Comparison of ENCODE assay signal across 23 cellular contexts in genomic region chr6:168785720-168786511, GRCh38.
DNase-seq lines count a peak whose midpoint lies in the region; ATAC-seq, FAIRE-seq and TF ChIP-seq lines count a peak whose summit lies in the region.
"Had no signal": no experiment of that assay in that cellular context is flagged by ENCODE, and none has a peak within 500 bp of the region (broad histone marks: within the 10 kb centered on the region; RNA-seq: fewer than 3 reads in every experiment).

No MANE protein-coding gene starts in this region.

- no peak for TF ChIP-seq CTCF in GM23338 (conservative IDR thresholded peaks at IDR 0.05; ENCODE audit: low read depth in 2 of 2)
- TF ChIP-seq CTCF in H9 (conservative IDR thresholded peaks at IDR 0.05): no peak
- TF ChIP-seq CTCF in bronchial epithelial cell (IDR thresholded peaks at IDR 0.05; ENCODE audit: insufficient read depth, low read length, severe bottlenecking): no peak
- TF ChIP-seq CTCF in progenitor cell of endocrine pancreas (IDR thresholded peaks at IDR 0.05; ENCODE audit: unreplicated experiment): no peak

- H3K36me3 Mint-ChIP-seq in GM23338 (ENCODE audit: low read depth): no peaks in the 10 kb centered on the region
- no peaks in the 10 kb centered on the region for H3K36me3 Mint-ChIP-seq in H9 (ENCODE audit: insufficient read depth in 1 of 3, low read depth in 3 of 3)
- no peaks in the 10 kb centered on the region for H3K36me3 Mint-ChIP-seq in progenitor cell of endocrine pancreas (ENCODE audit: insufficient read depth)
- no peaks in the 10 kb centered on the region for H3K36me3 Mint-ChIP-seq in effector memory CD8-positive, alpha-beta T cell (ENCODE audit: insufficient read depth)
- H3K36me3 Mint-ChIP-seq: CD8-positive, alpha-beta T cell had no signal

- H2BK20ac ChIP-seq in H9 (ENCODE audit: low read depth, low read length, poor library complexity, severe bottlenecking): no peak overlapping the region

- H3T11ph ChIP-seq in H9 (ENCODE audit: low read length): no peak overlapping the region

- H3K79me2 ChIP-seq in GM23338 (replicated peaks; ENCODE audit: insufficient read depth) (no peaks in the 10 kb centered on the region), H9 (ENCODE audit: insufficient read depth, low read length) (no peaks in the 10 kb centered on the region)

- H2AK5ac ChIP-seq in H9 (ENCODE audit: insufficient read length, low read length): no peak overlapping the region

- no peak overlapping the region for H3K14ac ChIP-seq in H9 (ENCODE audit: insufficient read depth, low read length)

- no peak for FAIRE-seq in bronchial epithelial cell (lab: Jason Lieb, UNC)
- FAIRE-seq: GM12878 had no signal

- H3K36me3 ChIP-seq in GM23338 (ENCODE audit: insufficient read depth) (no peaks in the 10 kb centered on the region), bronchial epithelial cell (ENCODE audit: control insufficient read depth, insufficient read depth, low read length) (no peaks in the 10 kb centered on the region)

- no peaks in the 10 kb centered on the region for H3K23me2 ChIP-seq in H9 (ENCODE audit: insufficient read length, low read depth, low read length, poor library complexity, severe bottlenecking)

- no peak overlapping the region for H3K27ac Mint-ChIP-seq in GM23338
- no peak overlapping the region for H3K27ac Mint-ChIP-seq in H9
- H3K27ac Mint-ChIP-seq in progenitor cell of endocrine pancreas: peak overlapping the region; percentile 9
- H3K27ac Mint-ChIP-seq in effector memory CD8-positive, alpha-beta T cell: no peak overlapping the region
- H3K27ac Mint-ChIP-seq: B cell; CD8-positive, alpha-beta T cell; T-helper 17 cell had no signal

- H4K20me1 ChIP-seq in GM23338 (replicated peaks; ENCODE audit: insufficient read depth): no peaks in the 10 kb centered on the region
- no peaks in the 10 kb centered on the region for H4K20me1 ChIP-seq in H9 (ENCODE audit: control insufficient read depth, insufficient read depth, insufficient read length)

- H3K56ac ChIP-seq in H9 (ENCODE audit: insufficient read length, low read depth, low read length): no peak overlapping the region

- WGBS in H9 (ENCODE audit: extremely low coverage, insufficient read length, low lambda C conversion rate): no CpG with 5 or more reads among the region's 10 CpGs

- ATAC-seq in GM23338: peak; percentile 78
- no peak for ATAC-seq in effector memory CD8-positive, alpha-beta T cell (replicated peaks)
- ATAC-seq: CD8-positive, alpha-beta T cell; GM12878; T-helper 17 cell had no signal

- H3K18ac ChIP-seq in H9 (ENCODE audit: insufficient read length, low read depth, low read length): peak overlapping the region; percentile 11

- H2BK120ac ChIP-seq in H9 (ENCODE audit: low read depth, low read length, poor library complexity, severe bottlenecking): no peak overlapping the region

- no peak overlapping the region for H2BK5ac ChIP-seq in H9 (ENCODE audit: insufficient read length, low read length)

- peak; percentile 7 for DNase-seq in GM23338 (ENCODE audit: low spot score)
- DNase-seq in H9: no peak
- DNase-seq in bronchial epithelial cell (ENCODE audit: low read depth): peak; percentile 44
- DNase-seq in progenitor cell of endocrine pancreas (ENCODE audit: low spot score, unreplicated experiment): no peak
- no peak for DNase-seq in NK-92 treated with Interleukin-12 subunit alpha and Interleukin-12 subunit beta, amount 100 ng/mL, for 24 hours (lab: John Stamatoyannopoulos, UW)
- DNase-seq in effector memory CD8-positive, alpha-beta T cell: no peak
- DNase-seq in NCI-H524 treated with DMSO at 0.1 percent for 48 hours (lab: John Stamatoyannopoulos, UW): no peak
- DNase-seq: Caco-2; CD8-positive, alpha-beta T cell; GDM1; KBM-7; MV-4-11; NCI-H1105; NCI-H1436 treated with DMSO at 0.1 percent for 48 hours; NCI-H187 treated with DMSO at 0.1 percent for 48 hours; NCI-H2227 treated with DMSO at 0.1 percent for 48 hours; NCI-H510A; RPMI8226; SHP77; T-helper 17 cell had no signal

- H3K4me1 ChIP-seq in GM23338 (ENCODE audit: insufficient read depth) (no peaks in the 10 kb centered on the region), H9 (ENCODE audit: insufficient read depth, low read length) (peaks cover 4% of the 10 kb centered on the region; the same call in 1 of the 2 replicates)
- H3K4me1 ChIP-seq: Caco-2 had no signal

- no peaks in the 10 kb centered on the region for H3K79me1 ChIP-seq in H9 (ENCODE audit: insufficient read depth, low read depth, low read length, poor library complexity, severe bottlenecking)

- H3K9ac ChIP-seq in H9 (ENCODE audit: extremely low read depth, insufficient read length, low read length): no peak overlapping the region

- no peak overlapping the region for H3K4ac ChIP-seq in H9 (ENCODE audit: low read depth, low read length)

- H2AFZ ChIP-seq in GM23338 (no peak overlapping the region), H9 (ENCODE audit: low read length) (no peak overlapping the region)

- no peak overlapping the region for H4K91ac ChIP-seq in H9 (ENCODE audit: insufficient read length, low read depth, low read length)

- peaks cover 2% of the 10 kb centered on the region for H3K27me3 Mint-ChIP-seq in GM23338 (ENCODE audit: insufficient read depth, low read depth, poor library complexity)
- H3K27me3 Mint-ChIP-seq in H9 (ENCODE audit: low read depth): peaks cover 2% of the 10 kb centered on the region
- H3K27me3 Mint-ChIP-seq in progenitor cell of endocrine pancreas: peaks cover 13% of the 10 kb centered on the region
- H3K27me3 Mint-ChIP-seq in effector memory CD8-positive, alpha-beta T cell: peaks cover 21 to 42% of the 10 kb centered on the region in 2 donors
- H3K27me3 Mint-ChIP-seq: B cell had no signal

- H3K4me2 ChIP-seq in GM23338: no peak overlapping the region
- H3K4me2 ChIP-seq in H9 (ENCODE audit: insufficient read depth, insufficient read length, low read length): no peak overlapping the region

- no peak overlapping the region for H2BK12ac ChIP-seq in H9 (ENCODE audit: insufficient read length, low read depth, low read length)

- H3K4me1 Mint-ChIP-seq in GM23338: peaks cover 14% of the 10 kb centered on the region
- H3K4me1 Mint-ChIP-seq in H9: peaks cover 7 to 14% of the 10 kb centered on the region in 2 experiments
- peaks cover 13% of the 10 kb centered on the region for H3K4me1 Mint-ChIP-seq in progenitor cell of endocrine pancreas (ENCODE audit: low read depth)
- H3K4me1 Mint-ChIP-seq in effector memory CD8-positive, alpha-beta T cell (ENCODE audit: low read depth in 2 of 2): no peaks in the 10 kb centered on the region
- H3K4me1 Mint-ChIP-seq: B cell, T-helper 17 cell had no signal

- H3K27me3 ChIP-seq in GM23338 (ENCODE audit: insufficient read depth) (no peaks in the 10 kb centered on the region), H9 (ENCODE audit: insufficient read depth, low read length) (no peaks in the 10 kb centered on the region), bronchial epithelial cell (ENCODE audit: control insufficient read depth, insufficient read depth, low read length) (peaks cover 2% of the 10 kb centered on the region)

- no peak overlapping the region for H4K8ac ChIP-seq in H9 (replicated peaks; ENCODE audit: insufficient read length, low read depth, low read length)

- H3K9me3 Mint-ChIP-seq in GM23338: no peaks in the 10 kb centered on the region
- H3K9me3 Mint-ChIP-seq in H9: peaks cover 0 to 2% of the 10 kb centered on the region in 2 experiments; a peak in 1 of 5 replicates
- peaks cover 3% of the 10 kb centered on the region for H3K9me3 Mint-ChIP-seq in progenitor cell of endocrine pancreas (ENCODE audit: low read depth)
- H3K9me3 Mint-ChIP-seq in effector memory CD8-positive, alpha-beta T cell: no peaks in the 10 kb centered on the region
- H3K9me3 Mint-ChIP-seq: CD8-positive, alpha-beta T cell had no signal

- H2BK15ac ChIP-seq in H9 (ENCODE audit: low read depth, low read length): no peak overlapping the region

- H3K9me3 ChIP-seq in H9 (ENCODE audit: control insufficient read depth, low read depth, low read length): no peaks in the 10 kb centered on the region
- H3K9me3 ChIP-seq: Caco-2 had no signal

- no peak overlapping the region for H3K23ac ChIP-seq in H9 (ENCODE audit: insufficient read length, low read depth, low read length)

- H3K9me2 ChIP-seq in GM23338 (ENCODE audit: insufficient read depth): no peaks in the 10 kb centered on the region; the same call in 1 of the 2 replicates

- no peak overlapping the region for H3K4me3 Mint-ChIP-seq in GM23338
- H3K4me3 Mint-ChIP-seq in H9: no peak overlapping the region
- H3K4me3 Mint-ChIP-seq in progenitor cell of endocrine pancreas (ENCODE audit: low read depth): no peak overlapping the region
- H3K4me3 Mint-ChIP-seq in effector memory CD8-positive, alpha-beta T cell: no peak overlapping the region
- H3K4me3 Mint-ChIP-seq: B cell; CD8-positive, alpha-beta T cell; T-helper 17 cell had no signal

- H3K4me3 ChIP-seq in GM23338 (no peak overlapping the region), bronchial epithelial cell (ENCODE audit: low read depth, low read length) (no peak overlapping the region)
- H3K4me3 ChIP-seq: GM12878 had no signal

- H3K27ac ChIP-seq in GM23338 (ENCODE audit: low read depth) (no peak overlapping the region), H9 (ENCODE audit: insufficient read length, low read depth, low read length) (no peak overlapping the region)
- H3K27ac ChIP-seq: C4-2B had no signal

- no peak overlapping the region for H4K5ac ChIP-seq in H9 (ENCODE audit: insufficient read length, low read depth, low read length)

- no peaks in the 10 kb centered on the region for H3F3A ChIP-seq in GM23338 (replicated peaks; ENCODE audit: low read depth)

Comparison
In these comparisons a context has a peak if more than half of its experiments do, and no peak if none do; other contexts are left out.
1. DNase-seq: peak in GM23338 (single experiment) and bronchial epithelial cell (single experiment); none in H9 (single experiment), progenitor cell of endocrine pancreas (single experiment), NK-92 treated with Interleukin-12 subunit alpha and Interleukin-12 subunit beta, amount 100 ng/mL, for 24 hours (single experiment), effector memory CD8-positive, alpha-beta T cell (0 of 3) and NCI-H524 treated with DMSO at 0.1 percent for 48 hours (single experiment).